14 cellular contexts compared by ENCODE assay signal in the genomic region with DNA sequence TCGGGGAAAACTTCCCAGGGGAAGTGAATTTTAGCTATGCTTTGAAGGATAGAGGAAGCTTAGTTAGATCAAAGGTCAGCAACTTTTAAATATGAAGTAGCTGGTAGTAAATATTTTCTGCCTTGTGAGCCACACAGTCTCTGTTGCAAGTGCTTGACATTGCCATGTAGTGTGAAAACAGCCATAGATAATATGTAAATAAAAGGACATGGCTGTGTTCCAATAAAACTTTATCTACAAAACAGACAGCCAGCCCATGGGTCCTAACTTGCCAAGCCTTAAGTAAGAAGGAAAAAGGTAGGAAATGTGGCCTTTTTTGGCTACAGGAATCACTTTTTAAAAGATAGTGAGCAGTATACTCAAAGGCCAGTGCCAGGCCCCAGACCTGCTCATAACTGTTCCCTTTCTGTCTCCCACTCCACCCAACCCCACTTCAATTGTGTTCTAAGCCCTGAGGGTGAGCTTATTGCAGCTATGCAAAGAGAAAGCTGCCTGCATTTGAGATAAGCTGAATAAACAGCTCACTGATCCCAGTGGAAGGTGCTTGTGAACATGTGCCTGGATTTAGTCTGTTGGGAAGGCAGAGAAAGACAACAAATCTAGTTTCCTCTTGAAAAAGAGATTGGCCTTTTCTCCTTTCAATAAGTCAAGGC.
DNase-seq lines count a peak whose midpoint lies in the region; ATAC-seq, FAIRE-seq and TF ChIP-seq lines count a peak whose summit lies in the region.
"Had no signal": no experiment of that assay in that cellular context is flagged by ENCODE, and none has a peak within 500 bp of the region (broad histone marks: within the 10 kb centered on the region; RNA-seq: fewer than 3 reads in every experiment).

No MANE protein-coding gene starts in this region.

- no peaks in the 10 kb centered on the region for H4K20me1 ChIP-seq in HepG2 (ENCODE audit: insufficient read depth, low read length)

- peak overlapping the region; percentile 69 for H3K4me2 ChIP-seq in HepG2 (ENCODE audit: low read depth, low read length)

- H3K36me3 ChIP-seq in bronchial epithelial cell (ENCODE audit: control insufficient read depth, insufficient read depth, low read length) = no peaks in the 10 kb centered on the region
- no peaks in the 10 kb centered on the region; a peak in 1 of 5 replicates for H3K36me3 ChIP-seq in HepG2 (replicated peaks in 1 of 2; ENCODE audit: control insufficient read depth in 1 of 2, insufficient read depth in 2 of 2, low read length in 2 of 2)

- peaks cover 55% of the 10 kb centered on the region for H3K4me1 ChIP-seq in HepG2 (ENCODE audit: insufficient read depth, low read length)
- H3K4me1 ChIP-seq: foreskin keratinocyte had no signal

- H3K4me1 Mint-ChIP-seq in activated T-helper 2 cell treated with anti-CD3 and anti-CD28 coated beads, Interferon-gamma antibody, Interleukin-2, Interleukin-4, amounts not matched to agents 10 μg/mL and 5 μg/mL and 100 μg/mL, durations not matched to agents 14 hours and 24 hours and 36 hours (ENCODE audit: low read depth) = no peaks in the 10 kb centered on the region

- no peak overlapping the region for H2AFZ ChIP-seq in HepG2 (ENCODE audit: low read length)

- H3K27ac ChIP-seq in HepG2 (ENCODE audit: extremely low read length, insufficient read depth, low read length) = peak overlapping the region; percentile 56
- H3K27ac ChIP-seq: foreskin keratinocyte had no signal

- no peak for TF ChIP-seq POLR2A in HepG2 (IDR thresholded peaks at IDR 0.05; ENCODE audit: insufficient read depth in 1 of 2, low read depth in 2 of 2, low read length in 2 of 2)

- TF ChIP-seq CTCF in bronchial epithelial cell (IDR thresholded peaks at IDR 0.05; ENCODE audit: insufficient read depth, low read length, severe bottlenecking) = no peak
- TF ChIP-seq CTCF in HepG2 (CRISPR knock-in tag; IDR thresholded peaks at IDR 0.05) = no peak

- in situ Hi-C loops in HepG2 (cut with HindIII; ENCODE audit: extremely low pct_ligation_motif_present, low pct_unique_long_range_greater_than_20kb) = loop anchor here (5.0 to 25.0 kb wide), 3 partner anchors 82 to 422 kb away; a partner anchor contains a TSS

- WGBS in HepG2 (ENCODE audit: low lambda C conversion rate) = 5% methylated on average over 1 of the region's 1 CpG

- H3K9me3 Mint-ChIP-seq in activated T-helper 2 cell treated with anti-CD3 and anti-CD28 coated beads, Interferon-gamma antibody, Interleukin-2, Interleukin-4, amounts not matched to agents 10 μg/mL and 5 μg/mL and 100 μg/mL, durations not matched to agents 14 hours and 24 hours and 36 hours = no peaks in the 10 kb centered on the region
- H3K9me3 Mint-ChIP-seq: activated CD4-positive, alpha-beta memory T cell treated with anti-CD3 and anti-CD28 coated beads for 36 hours had no signal

- H3K79me2 ChIP-seq in HepG2 (ENCODE audit: insufficient read depth, low read length) = no peaks in the 10 kb centered on the region

- H3K4me3 ChIP-seq in bronchial epithelial cell (ENCODE audit: low read depth, low read length) = no peak overlapping the region
- peak overlapping the region in 1 of 3 experiments; percentile 21; a peak in 2 of 6 replicates for H3K4me3 ChIP-seq in HepG2 (replicated peaks in 1 of 3; ENCODE audit: insufficient read depth in 1 of 3, low read depth in 2 of 3, low read length in 3 of 3)

- TF ChIP-seq EP300 in HepG2 (IDR thresholded peaks at IDR 0.05; ENCODE audit: low read depth in 2 of 2, low read length in 2 of 2) (peak in 1 of 2 experiments; percentile 69; a peak in 2 of 4 replicates), HepG2 (CRISPR knock-in tag; IDR thresholded peaks at IDR 0.05; ENCODE audit: borderline replicate concordance) (no peak)

- H3K9me3 ChIP-seq in HepG2 (ENCODE audit: low read length) = no peaks in the 10 kb centered on the region

- no peak overlapping the region for H3K4me3 Mint-ChIP-seq in activated T-helper 2 cell treated with anti-CD3 and anti-CD28 coated beads, Interferon-gamma antibody, Interleukin-2, Interleukin-4, amounts not matched to agents 10 μg/mL and 5 μg/mL and 100 μg/mL, durations not matched to agents 14 hours and 24 hours and 36 hours (ENCODE audit: low read depth)
- H3K4me3 Mint-ChIP-seq: activated CD4-positive, alpha-beta memory T cell treated with anti-CD3 and anti-CD28 coated beads for 36 hours had no signal

- no peaks in the 10 kb centered on the region for H3K27me3 Mint-ChIP-seq in activated T-helper 2 cell treated with anti-CD3 and anti-CD28 coated beads, Interferon-gamma antibody, Interleukin-2, Interleukin-4, amounts not matched to agents 10 μg/mL and 5 μg/mL and 100 μg/mL, durations not matched to agents 14 hours and 24 hours and 36 hours (ENCODE audit: low read depth)
- H3K27me3 Mint-ChIP-seq: activated CD4-positive, alpha-beta memory T cell treated with anti-CD3 and anti-CD28 coated beads for 36 hours had no signal

- peak; percentile 78 for DNase-seq in DMS153 (lab: John Stamatoyannopoulos, UW)
- DNase-seq in NCI-H146 treated with DMSO at 0.1 percent for 48 hours (lab: John Stamatoyannopoulos, UW; ENCODE audit: unreplicated experiment) = peak; percentile 78
- DNase-seq in bronchial epithelial cell (ENCODE audit: low read depth) = peak; percentile 30
- DNase-seq in HepG2 (ENCODE audit: low spot score) = peak; percentile 88
- no peak for DNase-seq in activated T-helper 2 cell treated with anti-CD3 and anti-CD28 coated beads, Interferon-gamma antibody, Interleukin-2, Interleukin-4, amounts not matched to agents 10 μg/mL and 5 μg/mL and 100 μg/mL, durations not matched to agents 14 hours and 24 hours and 36 hours (ENCODE audit: low spot score)
- DNase-seq in germinal center (ENCODE audit: low spot score) = no peak
- DNase-seq in middle frontal gyrus (ENCODE audit: extremely low spot score, low spot score) = no peak
- DNase-seq: activated CD4-positive, alpha-beta memory T cell treated with anti-CD3 and anti-CD28 coated beads for 36 hours; aorta; DMS79 treated with DMSO at 0.1 percent for 48 hours; foreskin keratinocyte; SHP77 treated with DMSO at 0.1 percent for 48 hours had no signal

- ATAC-seq in HepG2 (peak; percentile 94), GM19328 (IDR thresholded peaks at IDR 0.05; ENCODE audit: unreplicated experiment) (no peak)
- ATAC-seq: foreskin keratinocyte had no signal

- no peak overlapping the region for H3K27ac Mint-ChIP-seq in activated T-helper 2 cell treated with anti-CD3 and anti-CD28 coated beads, Interferon-gamma antibody, Interleukin-2, Interleukin-4, amounts not matched to agents 10 μg/mL and 5 μg/mL and 100 μg/mL, durations not matched to agents 14 hours and 24 hours and 36 hours
- H3K27ac Mint-ChIP-seq: activated CD4-positive, alpha-beta memory T cell treated with anti-CD3 and anti-CD28 coated beads for 36 hours had no signal

- FAIRE-seq in bronchial epithelial cell (lab: Jason Lieb, UNC) = no peak
- peak; percentile 76 for FAIRE-seq in HepG2 (lab: Jason Lieb, UNC)
- FAIRE-seq: HTR-8/SVneo had no signal

- H3K9ac ChIP-seq in HepG2 (ENCODE audit: insufficient read depth, low read depth, low read length) = peak overlapping the region; percentile 19

- BruUV-seq in HepG2 (replicated peaks; lab: Mats Ljungman, UMichigan) = no TSS peak

- H3K36me3 Mint-ChIP-seq in activated T-helper 2 cell treated with anti-CD3 and anti-CD28 coated beads, Interferon-gamma antibody, Interleukin-2, Interleukin-4, amounts not matched to agents 10 μg/mL and 5 μg/mL and 100 μg/mL, durations not matched to agents 14 hours and 24 hours and 36 hours (ENCODE audit: low read depth) = no peaks in the 10 kb centered on the region
- H3K36me3 Mint-ChIP-seq: activated CD4-positive, alpha-beta memory T cell treated with anti-CD3 and anti-CD28 coated beads for 36 hours had no signal

- H3K27me3 ChIP-seq in bronchial epithelial cell (ENCODE audit: control insufficient read depth, insufficient read depth, low read length) = no peaks in the 10 kb centered on the region
- no peaks in the 10 kb centered on the region for H3K27me3 ChIP-seq in HepG2 (ENCODE audit: control insufficient read depth in 1 of 2, insufficient read depth in 2 of 2, low read length in 2 of 2)
- H3K27me3 ChIP-seq: foreskin keratinocyte had no signal

- CTCF ChIA-PET in HepG2 (lab: Yijun Ruan, JAX; ENCODE audit: low intra/inter-chr PET ratio, low total read pairs) = interaction anchor here (2.4 kb wide), 1 partner anchor 424 kb away, joined by 11 read pairs; no protein-coding TSS in a partner anchor

- no peak for TF ChIP-seq RAD21 in HepG2 (CRISPR knock-in tag; IDR thresholded peaks at IDR 0.05)

- intact Hi-C loops in HepG2 (cut with micrococcal nuclease; ENCODE audit: unreplicated experiment) = loop anchor here (1.0 to 5.0 kb wide), 3 partner anchors 87 to 982 kb away; no protein-coding TSS in a partner anchor
- intact Hi-C loops in activated T-helper 2 cell treated with anti-CD3 and anti-CD28 coated beads, Interferon-gamma antibody, Interleukin-2, Interleukin-4, amounts not matched to agents 10 μg/mL and 5 μg/mL and 100 μg/mL, durations not matched to agents 14 hours and 24 hours and 36 hours (cut with micrococcal nuclease) = loop anchor here (5.0 to 10.0 kb wide), 2 partner anchors 427 to 979 kb away; no protein-coding TSS in a partner anchor

- POLR2A ChIA-PET in HepG2 (lab: Yijun Ruan, JAX) = interaction anchor here (1.0 to 1.4 kb wide), 3 partner anchors 27 to 630 kb away, joined by 5 to 10 read pairs (median 8); a partner anchor contains a TSS

TF ChIP-seq in HepG2, 621 proteins besides CTCF, POLR2A, EP300 and RAD21 (continues in another document):
- TF ChIP-seq TBX3 (IDR thresholded peaks at IDR 0.05; ENCODE audit: borderline replicate concordance) (peak; percentile 90; the same call in 1 of the 2 replicates), KDM2A (CRISPR knock-in tag; IDR thresholded peaks at IDR 0.05; ENCODE audit: borderline replicate concordance, low read depth) (no peak), ARNTL (CRISPR knock-in tag; IDR thresholded peaks at IDR 0.05) (peak; percentile 64; the same call in 1 of the 2 replicates), DPF2 (CRISPR knock-in tag; IDR thresholded peaks at IDR 0.05; ENCODE audit: borderline replicate concordance, low read depth) (0 out of 2 replicates have a peak, but pooled peaks have one; percentile 33), BHLHE40 (IDR thresholded peaks at IDR 0.05; ENCODE audit: low read length) (peak; percentile 59), RFX5 (IDR thresholded peaks at IDR 0.05; ENCODE audit: low read depth, low read length) (no peak), FOXO1 (CRISPR knock-in tag; IDR thresholded peaks at IDR 0.05) (peak; percentile 61; the same call in 1 of the 2 replicates), MAFG (CRISPR knock-in tag; IDR thresholded peaks at IDR 0.05) (no peak), FOXC1 (CRISPR knock-in tag; IDR thresholded peaks at IDR 0.05; ENCODE audit: borderline replicate concordance) (no peak)
- TF ChIP-seq, protein P1, sequence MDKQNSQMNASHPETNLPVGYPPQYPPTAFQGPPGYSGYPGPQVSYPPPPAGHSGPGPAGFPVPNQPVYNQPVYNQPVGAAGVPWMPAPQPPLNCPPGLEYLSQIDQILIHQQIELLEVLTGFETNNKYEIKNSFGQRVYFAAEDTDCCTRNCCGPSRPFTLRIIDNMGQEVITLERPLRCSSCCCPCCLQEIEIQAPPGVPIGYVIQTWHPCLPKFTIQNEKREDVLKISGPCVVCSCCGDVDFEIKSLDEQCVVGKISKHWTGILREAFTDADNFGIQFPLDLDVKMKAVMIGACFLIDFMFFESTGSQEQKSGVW (CRISPR knock-in tag; IDR thresholded peaks at IDR 0.05; ENCODE audit: borderline replicate concordance) = no peak

Comparison
In these comparisons a context has a peak if more than half of its experiments do, and no peak if none do; other contexts are left out.
1. DNase-seq: peak in DMS153 (single experiment), NCI-H146 treated with DMSO at 0.1 percent for 48 hours (single experiment), bronchial epithelial cell (single experiment) and HepG2 (single experiment); none in activated T-helper 2 cell treated with anti-CD3 and anti-CD28 coated beads, Interferon-gamma antibody, Interleukin-2, Interleukin-4, amounts not matched to agents 10 μg/mL and 5 μg/mL and 100 μg/mL, durations not matched to agents 14 hours and 24 hours and 36 hours (single experiment), germinal center (single experiment) and middle frontal gyrus (single experiment).